ENCODE assay signal across 8 cellular contexts in the genomic region with DNA sequence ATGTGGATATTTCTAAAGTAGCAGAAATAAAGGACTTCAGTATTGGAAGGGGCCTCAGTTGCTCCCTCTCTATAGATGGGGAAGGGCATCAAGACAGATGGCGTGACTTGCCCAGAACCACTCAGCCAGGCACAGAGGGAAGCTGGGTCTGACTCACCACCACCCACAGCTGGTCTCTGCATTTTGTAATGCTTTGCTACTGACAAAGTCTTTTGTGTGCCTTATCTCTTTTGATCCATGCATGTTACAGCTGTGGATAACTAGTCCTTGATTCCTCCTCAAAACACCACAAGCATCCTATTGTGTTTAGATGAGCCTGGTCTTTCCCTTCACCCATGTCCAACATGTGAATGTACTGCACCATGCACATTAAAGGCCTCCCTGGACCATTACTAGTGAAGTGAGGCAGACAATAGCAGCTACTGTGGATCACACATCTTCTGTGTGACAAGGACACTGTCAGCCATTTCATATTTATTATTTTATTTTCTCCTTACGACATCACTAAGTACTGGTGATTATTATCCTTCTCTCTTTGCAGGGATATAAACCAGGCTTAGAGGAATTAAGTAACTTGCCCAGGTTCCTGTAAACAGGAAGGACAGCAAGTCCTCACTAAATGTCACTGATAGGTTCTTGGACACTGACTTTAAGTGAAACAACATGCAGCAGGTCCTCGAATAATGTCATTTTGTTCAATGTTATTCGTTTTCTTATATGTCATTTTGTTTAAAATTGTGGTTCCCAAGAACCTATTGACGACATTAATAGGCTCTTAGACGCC. TPM values are rescaled to one million over a fixed set of nuclear protein-coding genes. Genes with fewer than 3 reads are reported as not detected.
DNase-seq lines count a peak whose midpoint lies in the region; FAIRE-seq and TF ChIP-seq lines count a peak whose summit lies in the region.

No MANE protein-coding gene starts in this region.

- TF ChIP-seq CTCF in D721Med (IDR thresholded peaks at IDR 0.05; ENCODE audit: insufficient read depth, missing control alignments), result no peak

- peak; percentile 82 for FAIRE-seq in H54 (lab: Jason Lieb, UNC)
- FAIRE-seq in D721Med (lab: Jason Lieb, UNC), result no peak

- TF ChIP-seq POLR2A in H54 (IDR thresholded peaks at IDR 0.05; ENCODE audit: low read depth, low read length), result no peak

- DNase-seq in activated T-cell treated with anti-CD3 and anti-CD28 coated beads for 24 hours (ENCODE audit: low read depth) (peak; percentile 29), H54 (ENCODE audit: insufficient read length, low spot score) (peak; percentile 45), MV-4-11 (lab: John Stamatoyannopoulos, UW) (peak; percentile 91), brain pericyte (ENCODE audit: low read depth, low spot score) (peak; percentile 68), pulmonary artery endothelial cell (ENCODE audit: low read depth, low spot score) (peak; percentile 45), D721Med (ENCODE audit: insufficient read length, low spot score) (no peak), SK-N-DZ (ENCODE audit: low spot score) (no peak)
- no peak for DNase-seq in activated T-cell treated with anti-CD3 and anti-CD28 coated beads, Interleukin-2, amount 50 U/mL, for 1 hour

RNA-seq across cellular contexts. Expression of a gene that starts 29.6 kb away (rescaled TPM):
- total RNA-seq in pulmonary artery endothelial cell, result not detected in 2 replicates
- polyA plus RNA-seq in SK-N-DZ (2014; cell fraction: cytosol; rRNA removed), result not detected in 2 replicates
- not detected in 2 replicates for polyA plus RNA-seq in SK-N-DZ (2014; cell fraction: nucleus; rRNA removed)

RNA-seq across cellular contexts. Expression of a gene that starts 44.8 kb away (rescaled TPM):
- total RNA-seq in pulmonary artery endothelial cell, result 0.46 TPM in 1 of 2 replicates, not detected in the other
- not detected in 2 replicates for polyA plus RNA-seq in SK-N-DZ (2014; cell fraction: cytosol; rRNA removed)
- polyA plus RNA-seq in SK-N-DZ (2014; cell fraction: nucleus; rRNA removed), result not detected in 2 replicates

Comparison
In these comparisons a context has a peak if more than half of its experiments do, and no peak if none do; other contexts are left out.
1. DNase-seq: peak in activated T-cell treated with anti-CD3 and anti-CD28 coated beads for 24 hours (single experiment), H54 (single experiment), MV-4-11 (single experiment), brain pericyte (single experiment) and pulmonary artery endothelial cell (single experiment); none in activated T-cell treated with anti-CD3 and anti-CD28 coated beads, Interleukin-2, amount 50 U/mL, for 1 hour (single experiment), D721Med (single experiment) and SK-N-DZ (single experiment).